17 cellular contexts compared by ENCODE assay signal in the genomic region with DNA sequence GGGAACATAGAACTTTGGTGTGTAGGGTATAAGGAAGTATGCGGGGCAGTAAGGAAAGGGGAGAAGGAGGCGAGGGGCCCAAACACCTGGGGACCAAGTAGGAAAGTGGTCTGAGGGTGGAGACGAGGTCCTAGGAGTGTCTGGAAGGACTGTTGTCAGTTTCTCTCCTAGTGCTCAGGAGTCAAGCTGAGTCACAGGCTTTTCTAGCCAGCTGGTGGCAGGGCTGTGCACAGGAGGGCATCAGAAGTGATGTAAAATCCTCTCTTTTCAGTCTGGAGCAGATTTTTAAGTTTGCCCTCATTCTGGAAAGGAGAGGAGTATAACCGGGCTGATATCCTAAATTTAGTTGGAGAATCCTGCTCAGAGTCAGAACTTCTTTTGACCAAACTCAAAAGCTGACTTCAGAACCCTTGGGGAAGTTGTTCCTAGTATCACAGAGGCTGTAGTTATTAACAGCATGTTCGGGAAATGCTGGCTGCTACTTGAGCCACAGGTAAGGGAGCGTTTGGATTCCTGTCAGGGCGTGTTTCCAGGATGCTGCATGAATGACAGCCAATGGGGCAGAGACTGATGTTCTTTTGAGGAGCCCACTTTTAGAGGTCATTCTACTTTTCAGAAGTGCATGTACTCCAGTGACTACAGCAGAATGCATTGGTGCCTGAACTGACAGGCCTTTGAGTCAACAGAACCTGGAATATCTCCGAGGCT.
"Had no signal": no experiment of that assay in that cellular context is flagged by ENCODE, and none has a peak within 500 bp of the region (broad histone marks: within the 10 kb centered on the region; RNA-seq: fewer than 3 reads in every experiment).

No MANE protein-coding gene starts in this region.

- H3K9me3 ChIP-seq: psoas muscle had no signal

- H3K27ac ChIP-seq: psoas muscle had no signal

- H3K4me3 Mint-ChIP-seq: activated CD4-positive, alpha-beta memory T cell treated with anti-CD3 and anti-CD28 coated beads for 36 hours; activated naive CD8-positive, alpha-beta T cell treated with anti-CD3 and anti-CD28 coated beads, Interleukin-2, amount 10 ng/mL, durations not matched to agents 7 days and 5 days; central memory CD8-positive, alpha-beta T cell; immature natural killer cell; nephron had no signal

- H3K9me3 Mint-ChIP-seq: activated CD4-positive, alpha-beta memory T cell treated with anti-CD3 and anti-CD28 coated beads for 36 hours; activated naive CD8-positive, alpha-beta T cell treated with anti-CD3 and anti-CD28 coated beads, Interleukin-2, amount 10 ng/mL, durations not matched to agents 7 days and 5 days; central memory CD8-positive, alpha-beta T cell; immature natural killer cell; nephron had no signal

- ATAC-seq: psoas muscle, sciatic nerve had no signal

- H3K27ac Mint-ChIP-seq: activated CD4-positive, alpha-beta memory T cell treated with anti-CD3 and anti-CD28 coated beads for 36 hours; activated naive CD8-positive, alpha-beta T cell treated with anti-CD3 and anti-CD28 coated beads, Interleukin-2, amount 10 ng/mL, durations not matched to agents 7 days and 5 days; immature natural killer cell; nephron had no signal

- H3K27me3 Mint-ChIP-seq: activated CD4-positive, alpha-beta memory T cell treated with anti-CD3 and anti-CD28 coated beads for 36 hours; activated naive CD8-positive, alpha-beta T cell treated with anti-CD3 and anti-CD28 coated beads, Interleukin-2, amount 10 ng/mL, durations not matched to agents 7 days and 5 days; central memory CD8-positive, alpha-beta T cell had no signal

- H3K4me3 ChIP-seq: psoas muscle had no signal

- DNase-seq: activated CD4-positive, alpha-beta memory T cell treated with anti-CD3 and anti-CD28 coated beads for 36 hours; activated gamma-delta T cell treated with Interleukin-2 at 50 U/mL for 16 hours; activated naive CD8-positive, alpha-beta T cell treated with anti-CD3 and anti-CD28 coated beads, Interleukin-2, amount 10 ng/mL, durations not matched to agents 7 days and 5 days; activated T-cell treated with anti-CD3 and anti-CD28 coated beads, Interleukin-2, amount 50 U/mL, for 48 hours; anterior cingulate cortex; cortex of kidney; effector CD8-positive, alpha-beta T cell; immature natural killer cell; left colon; occipital lobe; psoas muscle; stimulated activated CD4-positive, alpha-beta T cell treated with anti-CD3 and anti-CD28 coated beads, Interleukin-12 subunit alpha, Interleukin-12 subunit beta, amount 100 ng/mL, for 4 hours; stimulated activated naive CD4-positive, alpha-beta T cell; SW 1271 had no signal
